ENCODE assay signal across 8 cellular contexts in genomic region chr1:61301824-61302652, GRCh38.
DNase-seq lines count a peak whose midpoint lies in the region; ATAC-seq, FAIRE-seq and TF ChIP-seq lines count a peak whose summit lies in the region.

No MANE protein-coding gene starts in this region.

- no peaks in the 10 kb centered on the region for H3K36me3 ChIP-seq in endothelial cell of umbilical vein (ENCODE audit: control insufficient read depth in 2 of 2, extremely low read depth in 1 of 2, insufficient read depth in 2 of 2, low read length in 2 of 2)
- no peaks in the 10 kb centered on the region for H3K36me3 ChIP-seq in rectal smooth muscle tissue (ENCODE audit: control insufficient read depth, insufficient read depth, low read length)
- H3K36me3 ChIP-seq in BE2C: no peaks in the 10 kb centered on the region

- H3K79me2 ChIP-seq in endothelial cell of umbilical vein (ENCODE audit: control insufficient read depth, insufficient read depth, low read length): no peaks in the 10 kb centered on the region

- no peaks in the 10 kb centered on the region for H3K9me1 ChIP-seq in endothelial cell of umbilical vein (replicated peaks; ENCODE audit: control insufficient read depth, extremely low read depth, insufficient read depth, low read length)

- TF ChIP-seq CTCF in endothelial cell of umbilical vein (IDR thresholded peaks at IDR 0.05; ENCODE audit: extremely low read depth in 1 of 2, insufficient read depth in 1 of 2, low read depth in 1 of 2, low read length in 2 of 2): no peak
- TF ChIP-seq CTCF in BE2C (IDR thresholded peaks at IDR 0.05; ENCODE audit: low read depth, low read length): no peak

- DNase-seq in endothelial cell of umbilical vein (ENCODE audit: low read depth, low spot score) (peak; percentile 53), HEK293T (ENCODE audit: extremely low spot score) (no peak), NCI-H1105 (lab: John Stamatoyannopoulos, UW) (no peak), BE2C (no peak), NCI-H2196 treated with DMSO at 0.1 percent for 48 hours (lab: John Stamatoyannopoulos, UW; ENCODE audit: unreplicated experiment) (no peak)

- POLR2A ChIA-PET in endothelial cell of umbilical vein (lab: Charles Lee): no interaction called here
- POLR2A ChIA-PET in HEK293T (lab: Yijun Ruan, JAX): no interaction called here

- TF ChIP-seq POLR2A in endothelial cell of umbilical vein (IDR thresholded peaks at IDR 0.05; ENCODE audit: low read depth, low read length): no peak

- H3K4me3 ChIP-seq in endothelial cell of umbilical vein (replicated peaks in 1 of 3; ENCODE audit: insufficient read depth in 1 of 3, low read depth in 1 of 3, low read length in 3 of 3) (no peak overlapping the region), rectal smooth muscle tissue (ENCODE audit: low read length) (no peak overlapping the region), BE2C (ENCODE audit: low read depth, low read length) (no peak overlapping the region)

- FAIRE-seq in endothelial cell of umbilical vein (lab: Jason Lieb, UNC): no peak

- no peaks in the 10 kb centered on the region for H4K20me1 ChIP-seq in endothelial cell of umbilical vein (replicated peaks; ENCODE audit: control insufficient read depth, extremely low read depth, insufficient read depth, low read length)

- intact Hi-C loops in endothelial cell of umbilical vein (cut with micrococcal nuclease): no loop called here

- H3K4me2 ChIP-seq in endothelial cell of umbilical vein (ENCODE audit: insufficient read depth, low read length): no peak overlapping the region

- CTCF ChIA-PET in endothelial cell of umbilical vein (lab: Charles Lee): interaction anchor here (1.3 to 1.9 kb wide), 3 partner anchors 11 to 252 kb away, joined by 3 to 4 read pairs (median 4); no protein-coding TSS in a partner anchor
- CTCF ChIA-PET in HEK293T (lab: Yijun Ruan, JAX): interaction anchor here (0.7 kb wide), 1 partner anchor 67 kb away, joined by 3 read pairs; no protein-coding TSS in a partner anchor

- H3K27me3 ChIP-seq in endothelial cell of umbilical vein (ENCODE audit: control insufficient read depth in 2 of 2, insufficient read depth in 2 of 2, low read length in 2 of 2) (no peaks in the 10 kb centered on the region), rectal smooth muscle tissue (ENCODE audit: control insufficient read depth, insufficient read depth, low read length) (no peaks in the 10 kb centered on the region), BE2C (no peaks in the 10 kb centered on the region)

- H3K9me3 ChIP-seq in endothelial cell of umbilical vein (replicated peaks; ENCODE audit: control insufficient read depth, insufficient read depth, low read length) (no peaks in the 10 kb centered on the region), BE2C (no peaks in the 10 kb centered on the region)

- dilution Hi-C loops in endothelial cell of umbilical vein (cut with MboI; ENCODE audit: extremely low pct_ligation_motif_present, low sequenced_read_pairs): no loop called here

- H3K4me1 ChIP-seq in endothelial cell of umbilical vein (ENCODE audit: control insufficient read depth, extremely low read depth, insufficient read depth, low read length): no peaks in the 10 kb centered on the region
- no peaks in the 10 kb centered on the region for H3K4me1 ChIP-seq in rectal smooth muscle tissue (ENCODE audit: control insufficient read depth, insufficient read depth, low read length)
- no peaks in the 10 kb centered on the region for H3K4me1 ChIP-seq in BE2C

- H3K9ac ChIP-seq in endothelial cell of umbilical vein (replicated peaks; ENCODE audit: extremely low read depth, insufficient read depth, low read length) (no peak overlapping the region), rectal smooth muscle tissue (ENCODE audit: low read length) (no peak overlapping the region)

- BruUV-seq in endothelial cell of umbilical vein (replicated peaks; lab: Mats Ljungman, UMichigan): no TSS peak

- H3K27ac ChIP-seq in endothelial cell of umbilical vein (ENCODE audit: insufficient read depth, low read depth, low read length) (no peak overlapping the region), rectal smooth muscle tissue (ENCODE audit: low read depth, low read length) (peak overlapping the region; percentile 29)

- no peak overlapping the region for H2AFZ ChIP-seq in endothelial cell of umbilical vein (ENCODE audit: low read depth, low read length)

- ATAC-seq in GM18907 (IDR thresholded peaks at IDR 0.05; ENCODE audit: unreplicated experiment) (peak; percentile 70), HG03457 (IDR thresholded peaks at IDR 0.05; ENCODE audit: unreplicated experiment) (peak; percentile 78)

TF ChIP-seq in endothelial cell of umbilical vein, 7 proteins besides CTCF, POLR2A, EP300 and RAD21:
- TF ChIP-seq GATA2 (IDR thresholded peaks at IDR 0.05; ENCODE audit: insufficient read depth, insufficient read length, low read depth, low read length) (no peak), JUN (IDR thresholded peaks at IDR 0.05; ENCODE audit: borderline replicate concordance, insufficient read depth, insufficient read length, low read depth) (no peak), EZH2 (IDR thresholded peaks at IDR 0.05; ENCODE audit: borderline replicate concordance, low read depth, low read length, severe bottlenecking) (no peak), FOS (IDR thresholded peaks at IDR 0.05; ENCODE audit: borderline replicate concordance, insufficient read depth, low read length) (no peak), MYC (IDR thresholded peaks at IDR 0.05; ENCODE audit: low read depth, low read length) (no peak), POLR2AphosphoS5 (IDR thresholded peaks at IDR 0.05; ENCODE audit: insufficient read depth, low read depth, low read length) (no peak)
- TF ChIP-seq, protein P1, sequence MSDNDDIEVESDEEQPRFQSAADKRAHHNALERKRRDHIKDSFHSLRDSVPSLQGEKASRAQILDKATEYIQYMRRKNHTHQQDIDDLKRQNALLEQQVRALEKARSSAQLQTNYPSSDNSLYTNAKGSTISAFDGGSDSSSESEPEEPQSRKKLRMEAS (IDR thresholded peaks at IDR 0.05; ENCODE audit: insufficient read depth, insufficient read length): no peak

TF ChIP-seq in HEK293T, 16 proteins besides CTCF, POLR2A, EP300 and RAD21:
- no peak for TF ChIP-seq ELF4 (IDR thresholded peaks at IDR 0.05)
